8 cellular contexts compared by ENCODE assay signal in genomic region chr16:66924527-66925321, GRCh38. TPM values are rescaled to one million over a fixed set of nuclear protein-coding genes. Genes with fewer than 3 reads are reported as not detected.
A peak's percentile ranks its signal among the peaks of the same experiment; 100 is the strongest.
DNase-seq lines count a peak whose midpoint lies in the region; TF ChIP-seq lines count a peak whose summit lies in the region.

No MANE protein-coding gene starts in this region.

- H3K79me1 ChIP-seq in H9 (ENCODE audit: insufficient read depth, low read depth, low read length, poor library complexity, severe bottlenecking), result no peaks in the 10 kb centered on the region

- no peak overlapping the region for H3K23ac ChIP-seq in H9 (ENCODE audit: insufficient read length, low read depth, low read length)

- no peak overlapping the region for H3T11ph ChIP-seq in H9 (ENCODE audit: low read length)

- H3K4me1 ChIP-seq in H9 (ENCODE audit: insufficient read depth, low read length), result no peaks in the 10 kb centered on the region

- no peak overlapping the region for H3K56ac ChIP-seq in H9 (ENCODE audit: insufficient read length, low read depth, low read length)

- no peak overlapping the region; the same call in 1 of the 2 replicates for H3K14ac ChIP-seq in H9 (ENCODE audit: insufficient read depth, low read length)

- H2AK5ac ChIP-seq in H9 (ENCODE audit: insufficient read length, low read length), result no peak overlapping the region

- H3K9ac ChIP-seq in H9 (ENCODE audit: extremely low read depth, insufficient read length, low read length), result no peak overlapping the region

- no peak overlapping the region for H3K27ac Mint-ChIP-seq in H9
- H3K27ac Mint-ChIP-seq in nephron, result no peak overlapping the region

- no peak overlapping the region for H3K18ac ChIP-seq in H9 (ENCODE audit: insufficient read length, low read depth, low read length)

- H3K27ac ChIP-seq in H9 (ENCODE audit: insufficient read length, low read depth, low read length) (no peak overlapping the region), epithelial cell of prostate (peak overlapping the region; percentile 20)

- H3K4me3 Mint-ChIP-seq in H9 (peak overlapping the region; percentile 72 to 85), nephron (peak overlapping the region; percentile 38 to 77 (median 70))

- no peak overlapping the region for H2BK120ac ChIP-seq in H9 (ENCODE audit: low read depth, low read length, poor library complexity, severe bottlenecking)

- peaks cover 15% of the 10 kb centered on the region; the same call in 1 of the 2 replicates for H3K27me3 ChIP-seq in H9 (ENCODE audit: insufficient read depth, low read length)

- H3K4ac ChIP-seq in H9 (ENCODE audit: low read depth, low read length), result no peak overlapping the region

- peaks cover 5% of the 10 kb centered on the region for H3K23me2 ChIP-seq in H9 (ENCODE audit: insufficient read length, low read depth, low read length, poor library complexity, severe bottlenecking)

- H3K36me3 Mint-ChIP-seq in H9 (ENCODE audit: insufficient read depth in 1 of 3, low read depth in 3 of 3) (no peaks in the 10 kb centered on the region), nephron (ENCODE audit: low read depth) (no peaks in the 10 kb centered on the region)

- no peaks in the 10 kb centered on the region for H4K20me1 ChIP-seq in H9 (ENCODE audit: control insufficient read depth, insufficient read depth, insufficient read length)

- H3K9me3 ChIP-seq in H9 (ENCODE audit: control insufficient read depth, low read depth, low read length), result no peaks in the 10 kb centered on the region

- no CpG with 5 or more reads among the region's 72 CpGs for WGBS in H9 (ENCODE audit: extremely low coverage, insufficient read length, low lambda C conversion rate)

- no peak overlapping the region for H2AFZ ChIP-seq in H9 (ENCODE audit: low read length)

- DNase-seq in AG20443 (ENCODE audit: low spot score) (peak; percentile 83), H9 (peak; percentile 77), epithelial cell of prostate (ENCODE audit: low read depth, low spot score) (no peak), NCI-H2196 treated with DMSO at 0.1 percent for 48 hours (lab: John Stamatoyannopoulos, UW; ENCODE audit: unreplicated experiment) (no peak), SK-N-DZ (ENCODE audit: low spot score) (no peak), NCI-H187 treated with DMSO at 0.1 percent for 48 hours (lab: John Stamatoyannopoulos, UW) (no peak)
- DNase-seq in activated CD4-positive, alpha-beta T cell treated with anti-CD3 and anti-CD28 coated beads, Interleukin-2, amount 50 U/mL, for 48 hours, result peak; percentile 47 to 53

- TF ChIP-seq CTCF in H9 (conservative IDR thresholded peaks at IDR 0.05) (peak; percentile 68), nephron (IDR thresholded peaks at IDR 0.05; ENCODE audit: unreplicated experiment in 3 of 3) (peak; percentile 34 to 44 (median 37))

- H4K8ac ChIP-seq in H9 (replicated peaks; ENCODE audit: insufficient read length, low read depth, low read length), result no peak overlapping the region

- no peaks in the 10 kb centered on the region for H3K79me2 ChIP-seq in H9 (ENCODE audit: insufficient read depth, low read length)

- H3K4me2 ChIP-seq in H9 (ENCODE audit: insufficient read depth, insufficient read length, low read length), result peak overlapping the region; percentile 45

- H3K4me1 Mint-ChIP-seq in H9 (peaks cover 13 to 15% of the 10 kb centered on the region in 2 experiments), nephron (peaks cover 30% of the 10 kb centered on the region)

- H2BK5ac ChIP-seq in H9 (ENCODE audit: insufficient read length, low read length), result no peak overlapping the region

- no peak overlapping the region for H2BK12ac ChIP-seq in H9 (ENCODE audit: insufficient read length, low read depth, low read length)

- no peak overlapping the region for H2BK15ac ChIP-seq in H9 (ENCODE audit: low read depth, low read length)

- H3K9me3 Mint-ChIP-seq in H9, result no peaks in the 10 kb centered on the region; a peak in 1 of 5 replicates
- H3K9me3 Mint-ChIP-seq in nephron, result no peaks in the 10 kb centered on the region

- H4K91ac ChIP-seq in H9 (ENCODE audit: insufficient read length, low read depth, low read length), result no peak overlapping the region

- H2BK20ac ChIP-seq in H9 (ENCODE audit: low read depth, low read length, poor library complexity, severe bottlenecking), result no peak overlapping the region

- H4K5ac ChIP-seq in H9 (ENCODE audit: insufficient read length, low read depth, low read length), result no peak overlapping the region

- peaks cover 73% of the 10 kb centered on the region for H3K27me3 Mint-ChIP-seq in H9 (ENCODE audit: low read depth)
- peaks cover 63% of the 10 kb centered on the region for H3K27me3 Mint-ChIP-seq in nephron (ENCODE audit: low read depth)

RNA-seq across cellular contexts. Expression of gene RRAD, which starts 0.6 kb away (rescaled TPM):
- total RNA-seq in H9 (2021), result 0.44 and 0.72 TPM in 2 replicates
- polyA plus RNA-seq in SK-N-DZ (2014; cell fraction: cytosol; rRNA removed), result 0.12 TPM in 1 of 2 replicates, not detected in the other
- 0.26 TPM in 1 of 2 replicates, not detected in the other for polyA plus RNA-seq in SK-N-DZ (2014; cell fraction: nucleus; rRNA removed)

RNA-seq across cellular contexts. Expression of gene CDH16, which starts 6.0 kb away (rescaled TPM):
- total RNA-seq in H9 (2021), result not detected in 2 replicates
- polyA plus RNA-seq in SK-N-DZ (2014; cell fraction: cytosol; rRNA removed), result not detected in 2 replicates
- polyA plus RNA-seq in SK-N-DZ (2014; cell fraction: nucleus; rRNA removed), result not detected in 2 replicates

RNA-seq across cellular contexts. Expression of gene CIAO2B, which starts 9.5 kb away (rescaled TPM):
- 83.0 and 85.7 TPM in 2 replicates for total RNA-seq in H9 (2021)
- 174 and 182 TPM in 2 replicates for polyA plus RNA-seq in SK-N-DZ (2014; cell fraction: cytosol; rRNA removed)
- polyA plus RNA-seq in SK-N-DZ (2014; cell fraction: nucleus; rRNA removed), result 92.7 and 156 TPM in 2 replicates

RNA-seq across cellular contexts. Expression of gene CES2, which starts 10.6 kb away (rescaled TPM):
- 25.8 and 28.2 TPM in 2 replicates for total RNA-seq in H9 (2021)
- polyA plus RNA-seq in SK-N-DZ (2014; cell fraction: cytosol; rRNA removed), result 17.0 and 20.9 TPM in 2 replicates
- polyA plus RNA-seq in SK-N-DZ (2014; cell fraction: nucleus; rRNA removed), result 9.2 and 10.9 TPM in 2 replicates

RNA-seq across cellular contexts. Expression of gene CES3, which starts 36.3 kb away (rescaled TPM):
- 3.4 and 3.7 TPM in 2 replicates for total RNA-seq in H9 (2021)
- polyA plus RNA-seq in SK-N-DZ (2014; cell fraction: cytosol; rRNA removed), result 2.1 and 2.2 TPM in 2 replicates
- polyA plus RNA-seq in SK-N-DZ (2014; cell fraction: nucleus; rRNA removed), result 9.9 and 12.0 TPM in 2 replicates

Comparison
In these comparisons a context has a peak if more than half of its experiments do, and no peak if none do; other contexts are left out.
1. DNase-seq: peak in AG20443 (single experiment), H9 (single experiment) and activated CD4-positive, alpha-beta T cell treated with anti-CD3 and anti-CD28 coated beads, Interleukin-2, amount 50 U/mL, for 48 hours (2 of 2); none in epithelial cell of prostate (single experiment), NCI-H2196 treated with DMSO at 0.1 percent for 48 hours (single experiment), SK-N-DZ (single experiment) and NCI-H187 treated with DMSO at 0.1 percent for 48 hours (single experiment).